In the genomic region with DNA sequence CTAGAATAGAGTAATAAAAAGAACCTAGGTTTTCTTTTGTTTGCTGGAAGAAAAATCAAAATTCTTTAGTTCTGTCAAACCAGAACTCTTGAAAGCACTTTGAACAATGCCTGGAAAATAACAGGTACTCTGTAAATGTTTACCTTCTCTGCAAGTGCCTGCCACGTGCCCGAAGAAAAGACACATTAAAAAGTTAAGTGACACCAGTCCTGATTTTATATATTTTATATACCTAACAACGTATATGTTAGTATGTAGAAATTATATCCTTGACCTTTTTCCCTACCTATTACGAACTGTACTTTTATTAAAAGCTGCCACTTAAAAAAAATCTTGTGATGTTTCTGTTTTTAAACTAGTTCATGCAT, we compare ENCODE assay signal across 8 cellular contexts. TPM values are rescaled to one million over a fixed set of nuclear protein-coding genes. Genes with fewer than 3 reads are reported as not detected.
DNase-seq lines count a peak whose midpoint lies in the region; ATAC-seq, FAIRE-seq and TF ChIP-seq lines count a peak whose summit lies in the region.

No MANE protein-coding gene starts in this region.

- intact Hi-C loops in heart right ventricle (cut with DNase I) = loop anchor here in 4 of 10 donors (2.0 to 10.0 kb wide), 4 partner anchors 20 to 170 kb away; partner anchors contain the start of genes RAB21 (in 3 of the 4), TBC1D15 (in 1 of the 4) and TMEM19 (in 1 of the 4)
- intact Hi-C loops in left cardiac atrium (cut with DNase I) = loop anchor here in 1 of 2 donors (10.0 kb wide), 1 partner anchor 90 kb away; the partner anchor contains the start of gene RAB21
- intact Hi-C loops in lower lobe of right lung (cut with DNase I) = no loop called here
- intact Hi-C loops in upper lobe of right lung (cut with DNase I) = no loop called here

- no peak for FAIRE-seq in frontal cortex (lab: Jason Lieb, UNC)

- H3K4me3 ChIP-seq in heart right ventricle (peak overlapping the region; percentile 64 to 98 (median 85)), adipocyte (ENCODE audit: low read length) (peak overlapping the region; percentile 99), lower lobe of right lung (peak overlapping the region; percentile 75), upper lobe of right lung (peak overlapping the region; percentile 92)

- peak overlapping the region; percentile 99 for H3K9ac ChIP-seq in adipocyte (ENCODE audit: low read length)

- no peaks in the 10 kb centered on the region for H3K27me3 ChIP-seq in heart right ventricle
- no peaks in the 10 kb centered on the region for H3K27me3 ChIP-seq in adipocyte (replicated peaks; ENCODE audit: control insufficient read depth, insufficient read depth, low read length)
- H3K27me3 ChIP-seq in lower lobe of right lung (ENCODE audit: low read depth) = no peaks in the 10 kb centered on the region
- H3K27me3 ChIP-seq in upper lobe of right lung = no peaks in the 10 kb centered on the region

- peak overlapping the region in 9 of 10 donors; percentile 82 to 98 (median 94) for H3K27ac ChIP-seq in heart right ventricle
- H3K27ac ChIP-seq in lower lobe of right lung = peak overlapping the region; percentile 97
- H3K27ac ChIP-seq in upper lobe of right lung = peak overlapping the region; percentile 96

- H3K4me1 ChIP-seq in heart right ventricle (peaks cover 0 to 34% (median 29%) of the 10 kb centered on the region in 9 donors), adipocyte (ENCODE audit: control insufficient read depth, insufficient read depth, low read length) (peaks cover 21% of the 10 kb centered on the region), lower lobe of right lung (peaks cover 37% of the 10 kb centered on the region), upper lobe of right lung (peaks cover 26% of the 10 kb centered on the region)

- no peak for DNase-seq in heart right ventricle
- DNase-seq in left cardiac atrium = no peak
- DNase-seq in adipocyte (ENCODE audit: low read depth) = no peak
- no peak for DNase-seq in lower lobe of right lung
- no peak for DNase-seq in upper lobe of right lung
- no peak for DNase-seq in activated CD4-positive, CD25-positive, alpha-beta regulatory T cell (lab: John Stamatoyannopoulos, UW)
- DNase-seq in frontal cortex (ENCODE audit: low spot score in 2 of 2) = no peak
- no peak for DNase-seq in GM19238 (ENCODE audit: insufficient read length, low spot score)

- H3K9me3 ChIP-seq in heart right ventricle = no peaks in the 10 kb centered on the region
- H3K9me3 ChIP-seq in adipocyte (ENCODE audit: control insufficient read depth, low read length) = no peaks in the 10 kb centered on the region
- no peaks in the 10 kb centered on the region for H3K9me3 ChIP-seq in lower lobe of right lung
- H3K9me3 ChIP-seq in upper lobe of right lung = no peaks in the 10 kb centered on the region

- no peak for ATAC-seq in heart right ventricle
- no peak for ATAC-seq in left cardiac atrium
- no peak for ATAC-seq in lower lobe of right lung
- ATAC-seq in upper lobe of right lung = no peak

- TF ChIP-seq CTCF in heart right ventricle (IDR thresholded peaks at IDR 0.05) (no peak), lower lobe of right lung (IDR thresholded peaks at IDR 0.05) (no peak), upper lobe of right lung (IDR thresholded peaks at IDR 0.05) (no peak)

- 24 to 25% methylated on average over 4 of the region's 4 CpGs for WGBS in heart right ventricle, 2 donors

- H3K36me3 ChIP-seq in heart right ventricle (peaks cover 0 to 16% (median 0%) of the 10 kb centered on the region in 9 donors), adipocyte (ENCODE audit: control insufficient read depth, insufficient read depth, low read length, severe bottlenecking) (peaks cover 5% of the 10 kb centered on the region), lower lobe of right lung (peaks cover 3% of the 10 kb centered on the region), upper lobe of right lung (peaks cover 4% of the 10 kb centered on the region)

RNA-seq across cellular contexts. Expression of gene THAP2, which starts 1.0 kb away (rescaled TPM):
- total RNA-seq in heart right ventricle (1 to 10 TPM; 4.3 to 9.7 (median 6.8) TPM), left cardiac atrium (1 to 10 TPM; 4.3 to 5.2 TPM), lower lobe of right lung (6.1 TPM), upper lobe of right lung (4.9 TPM), frontal cortex (38.7 TPM)
- 1 to 10 TPM; 2.3 to 2.8 TPM for polyA plus RNA-seq in heart right ventricle

RNA-seq across cellular contexts. Expression of gene ZFC3H1, which starts 1.4 kb away (rescaled TPM):
- total RNA-seq in heart right ventricle = 10 to 100 TPM; 13.6 to 26.5 (median 17.2) TPM
- polyA plus RNA-seq in heart right ventricle = 10 to 100 TPM in 1 of 2 donors, 1 to 10 TPM in 1; 6.9 to 23.4 TPM
- total RNA-seq in left cardiac atrium = 10 to 100 TPM; 19.4 to 24.5 TPM
- total RNA-seq in lower lobe of right lung = 57.1 TPM
- 44.8 TPM for total RNA-seq in upper lobe of right lung
- total RNA-seq in frontal cortex = 30.6 TPM

RNA-seq across cellular contexts. Expression of gene TMEM19, which starts 20.8 kb away (rescaled TPM):
- total RNA-seq in heart right ventricle (10 to 100 TPM; 17.4 to 32.2 (median 27.6) TPM), left cardiac atrium (10 to 100 TPM; 25.8 to 28.8 TPM), lower lobe of right lung (31.4 TPM), upper lobe of right lung (39.7 TPM), frontal cortex (69.7 TPM)
- polyA plus RNA-seq in heart right ventricle = 1 to 10 TPM; 6.4 to 9.8 TPM
